ENCODE assay signal across 26 cellular contexts in the genomic region with DNA sequence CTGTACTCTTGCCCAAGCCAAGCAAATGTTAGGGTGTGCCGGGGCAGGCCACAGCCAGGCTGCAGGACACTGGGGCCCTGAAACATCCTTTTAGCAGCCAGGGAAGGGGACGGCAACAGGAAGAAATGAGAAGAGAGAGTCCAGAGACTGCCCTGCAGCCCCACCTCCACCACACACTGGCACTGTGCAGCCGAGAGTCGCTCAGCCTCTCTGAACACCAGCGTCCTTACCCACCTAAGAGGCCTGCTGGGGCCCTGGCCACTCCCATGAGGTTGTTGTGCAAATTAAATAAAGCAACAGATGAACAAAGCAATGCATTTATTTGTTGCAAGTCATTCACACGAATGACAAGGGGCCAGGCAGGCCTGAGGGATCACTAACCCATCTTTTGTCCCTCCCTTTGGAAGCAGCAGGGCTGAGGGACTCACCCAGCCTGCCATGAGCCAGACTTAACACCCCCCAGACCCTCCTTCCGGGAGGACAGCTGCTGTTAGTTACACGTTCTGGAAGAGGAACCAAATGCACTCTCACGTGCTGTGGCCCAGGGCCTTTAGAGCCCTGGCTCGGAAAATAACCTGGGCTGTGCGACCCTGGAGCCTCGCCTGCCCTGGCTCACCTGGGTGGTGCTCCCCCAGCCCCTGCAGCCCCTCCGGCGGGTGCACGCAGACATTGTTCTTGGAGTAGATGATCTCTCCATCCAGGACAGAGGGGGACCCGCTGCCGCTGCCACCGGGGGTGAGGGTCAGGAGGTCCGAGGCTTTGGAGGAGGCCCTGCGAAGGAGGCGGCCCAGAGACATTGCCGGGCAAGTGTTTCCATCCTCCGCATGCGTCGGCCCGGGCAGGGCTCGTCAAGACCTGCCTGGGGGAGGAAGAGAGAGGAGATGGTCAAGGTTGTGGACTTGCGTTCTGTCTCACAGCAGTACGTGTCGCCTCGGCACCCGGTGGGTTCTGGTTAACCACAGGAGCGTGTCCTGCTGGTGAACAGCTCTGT. TPM values are rescaled to one million over a fixed set of nuclear protein-coding genes. Genes with fewer than 3 reads are reported as not detected.
"Had no signal": no experiment of that assay in that cellular context is flagged by ENCODE, and none has a peak within 500 bp of the region (broad histone marks: within the 10 kb centered on the region; RNA-seq: fewer than 3 reads in every experiment).

No MANE protein-coding gene starts in this region.

- H3K9ac ChIP-seq: parathyroid adenoma had no signal

- H3K4me1 Mint-ChIP-seq: activated CD4-positive, alpha-beta T cell treated with anti-CD3 and anti-CD28 coated beads, Interleukin-2, amount 10 ng/mL, durations not matched to agents 24 days and 14 days; immature natural killer cell had no signal

- H3K4me3 ChIP-seq: hepatocyte, left lung, lung, smooth muscle cell, transverse colon, vagina had no signal

- H3K9me3 Mint-ChIP-seq: activated CD4-positive, alpha-beta memory T cell treated with anti-CD3 and anti-CD28 coated beads, Interleukin-2, amount 10 ng/mL, durations not matched to agents 7 days and 5 days; activated CD4-positive, alpha-beta T cell treated with anti-CD3 and anti-CD28 coated beads, Interleukin-2, amount 10 ng/mL, durations not matched to agents 24 days and 14 days; activated naive CD4-positive, alpha-beta T cell treated with anti-CD3 and anti-CD28 coated beads, Interleukin-2, amount 50 U/mL, for 72 hours; natural killer cell had no signal

- DNase-seq: activated CD4-positive, alpha-beta memory T cell treated with anti-CD3 and anti-CD28 coated beads, Interleukin-2, amount 10 ng/mL, durations not matched to agents 7 days and 5 days; activated CD4-positive, alpha-beta T cell treated with anti-CD3 and anti-CD28 coated beads, Interleukin-2, amount 10 ng/mL, durations not matched to agents 24 days and 14 days; activated gamma-delta T cell; activated T-cell treated with anti-CD3 and anti-CD28 coated beads, Interleukin-2, amount 50 U/mL, for 72 hours; caudate nucleus; dermis blood vessel endothelial cell; effector CD8-positive, alpha-beta T cell; foreskin keratinocyte; immature natural killer cell; natural killer cell; stimulated activated CD4-positive, alpha-beta T cell treated with anti-CD3 and anti-CD28 coated beads, Interleukin-2, amount 100 ng/mL, for 48 hours; stimulated activated CD8-positive, alpha-beta memory T cell treated with anti-CD3 and anti-CD28 coated beads, Interleukin-4, amount 100 ng/mL, for 48 hours; stimulated activated naive B cell treated with anti-CD40 and anti-IgM and Interleukin-4, amounts not matched to agents 10 μg/mL and 1 μg/mL and 100 μg/mL, for 72 hours; transverse colon had no signal

- H3K4me3 Mint-ChIP-seq: activated CD4-positive, alpha-beta memory T cell treated with anti-CD3 and anti-CD28 coated beads, Interleukin-2, amount 10 ng/mL, durations not matched to agents 7 days and 5 days; activated CD4-positive, alpha-beta T cell treated with anti-CD3 and anti-CD28 coated beads, Interleukin-2, amount 10 ng/mL, durations not matched to agents 24 days and 14 days; activated T-cell treated with anti-CD3 and anti-CD28 coated beads, Interleukin-2, amount 50 U/mL, for 72 hours; brain; immature natural killer cell; natural killer cell; stimulated activated naive B cell treated with anti-CD40 and anti-IgM and Interleukin-4, amounts not matched to agents 10 μg/mL and 1 μg/mL and 100 μg/mL, for 72 hours had no signal

- H3K36me3 ChIP-seq: transverse colon had no signal

- H3K27ac Mint-ChIP-seq: activated CD4-positive, alpha-beta memory T cell treated with anti-CD3 and anti-CD28 coated beads, Interleukin-2, amount 10 ng/mL, durations not matched to agents 7 days and 5 days; activated CD4-positive, alpha-beta T cell treated with anti-CD3 and anti-CD28 coated beads, Interleukin-2, amount 10 ng/mL, durations not matched to agents 24 days and 14 days; activated naive CD4-positive, alpha-beta T cell treated with anti-CD3 and anti-CD28 coated beads, Interleukin-2, amount 50 U/mL, for 72 hours; activated T-cell treated with anti-CD3 and anti-CD28 coated beads, Interleukin-2, amount 50 U/mL, for 72 hours; immature natural killer cell; natural killer cell; stimulated activated naive B cell treated with anti-CD40 and anti-IgM and Interleukin-4, amounts not matched to agents 10 μg/mL and 1 μg/mL and 100 μg/mL, for 72 hours had no signal

- H3K4me2 ChIP-seq: hepatocyte, smooth muscle cell had no signal

- H3K9me3 ChIP-seq: left lung, transverse colon, vagina had no signal

- ATAC-seq: activated CD4-positive, CD25-positive, alpha-beta regulatory T cell treated with anti-CD3 and anti-CD28 coated beads, Interleukin-2, amount 50 U/mL, for 24 hours; activated naive CD4-positive, alpha-beta T cell treated with anti-CD3 and anti-CD28 coated beads, Interleukin-2, amount 50 U/mL, for 72 hours; activated T-cell treated with anti-CD3 and anti-CD28 coated beads, Interleukin-2, amount 50 U/mL, for 72 hours; foreskin keratinocyte; left lung; natural killer cell; sciatic nerve; stimulated activated naive B cell treated with anti-CD40 and anti-IgM and Interleukin-4, amounts not matched to agents 10 μg/mL and 1 μg/mL and 100 μg/mL, for 72 hours had no signal

- H3K36me3 Mint-ChIP-seq: activated naive CD4-positive, alpha-beta T cell treated with anti-CD3 and anti-CD28 coated beads, Interleukin-2, amount 50 U/mL, for 72 hours; immature natural killer cell; natural killer cell had no signal

- H3K27ac ChIP-seq: foreskin keratinocyte, hepatocyte, left lung, parathyroid adenoma, transverse colon, vagina, VCaP had no signal

- H2AFZ ChIP-seq: hepatocyte, parathyroid adenoma had no signal

- H3K27me3 ChIP-seq: foreskin keratinocyte, hepatocyte, left lung, transverse colon, vagina had no signal

- H3K4me1 ChIP-seq: foreskin keratinocyte had no signal

- H3K27me3 Mint-ChIP-seq: activated CD4-positive, alpha-beta memory T cell treated with anti-CD3 and anti-CD28 coated beads, Interleukin-2, amount 10 ng/mL, durations not matched to agents 7 days and 5 days; activated CD4-positive, alpha-beta T cell treated with anti-CD3 and anti-CD28 coated beads, Interleukin-2, amount 10 ng/mL, durations not matched to agents 24 days and 14 days; brain had no signal

- H3K79me2 ChIP-seq: parathyroid adenoma had no signal

RNA-seq across cellular contexts. Expression of a gene that starts 23.4 kb away (rescaled TPM):
- total RNA-seq: activated CD4-positive, alpha-beta memory T cell treated with anti-CD3 and anti-CD28 coated beads, Interleukin-2, amount 10 ng/mL, durations not matched to agents 7 days and 5 days; T-helper 2 cell treated with Interferon-gamma antibody and Interleukin-4, amounts not matched to agents 100 ng/mL and 5 ng/mL, for 36 hours had no signal
- polyA plus RNA-seq: immature natural killer cell had no signal
